Comparison of ENCODE assay signal across 14 cellular contexts in genomic region chr6:158780963-158781691, GRCh38. TPM values are rescaled to one million over a fixed set of nuclear protein-coding genes. Genes with fewer than 3 reads are reported as not detected.
DNase-seq lines count a peak whose midpoint lies in the region; ATAC-seq, FAIRE-seq and TF ChIP-seq lines count a peak whose summit lies in the region.
"Had no signal": no experiment of that assay in that cellular context is flagged by ENCODE, and none has a peak within 500 bp of the region (broad histone marks: within the 10 kb centered on the region; RNA-seq: fewer than 3 reads in every experiment).

No MANE protein-coding gene starts in this region.

- H3K27me3 ChIP-seq in keratinocyte (ENCODE audit: control insufficient read depth, extremely low read depth, insufficient read depth, low read length) (no peaks in the 10 kb centered on the region), smooth muscle cell (ENCODE audit: low read depth) (no peaks in the 10 kb centered on the region)
- H3K27me3 ChIP-seq: testis had no signal

- peaks cover 45% of the 10 kb centered on the region for H3K4me1 Mint-ChIP-seq in T-helper 17 cell

- H3F3A ChIP-seq in smooth muscle cell (ENCODE audit: low read depth) = no peaks in the 10 kb centered on the region

- H3K9me3 ChIP-seq in T-helper 17 cell (ENCODE audit: control insufficient read depth, low read length, poor library complexity, severe bottlenecking) (no peaks in the 10 kb centered on the region), keratinocyte (ENCODE audit: control insufficient read depth, low read depth, low read length) (no peaks in the 10 kb centered on the region), smooth muscle cell (replicated peaks; ENCODE audit: low read depth) (no peaks in the 10 kb centered on the region)
- H3K9me3 ChIP-seq: SK-N-SH, testis had no signal

- no peak for TF ChIP-seq CTCF in keratinocyte (optimal IDR thresholded peaks at IDR 0.05 in 1 of 3, IDR thresholded peaks at IDR 0.05 in 1 of 3, conservative IDR thresholded peaks at IDR 0.05 in 1 of 3; ENCODE audit: extremely low read depth in 1 of 3, insufficient read depth in 2 of 3, low read length in 3 of 3)
- no peak for TF ChIP-seq CTCF in smooth muscle cell (IDR thresholded peaks at IDR 0.05; ENCODE audit: borderline replicate concordance, insufficient read depth, poor library complexity, severe bottlenecking)

- H4K20me1 ChIP-seq in keratinocyte (ENCODE audit: control insufficient read depth, extremely low read depth, insufficient read depth, low read length) (peaks cover 7% of the 10 kb centered on the region), smooth muscle cell (ENCODE audit: low read depth) (peaks cover 7% of the 10 kb centered on the region)

- peak overlapping the region; percentile 72 for H3K4me3 Mint-ChIP-seq in T-helper 17 cell
- H3K4me3 Mint-ChIP-seq: activated CD4-positive, alpha-beta T cell treated with anti-CD3 and anti-CD28 coated beads for 36 hours had no signal

- WGBS in smooth muscle cell (ENCODE audit: low lambda C conversion rate) = 68% methylated on average over 11 of the region's 11 CpGs

- H3K4me3 ChIP-seq in keratinocyte (ENCODE audit: control insufficient read depth in 2 of 3, extremely low read depth in 1 of 3, insufficient read depth in 2 of 3, low read depth in 1 of 3, low read length in 3 of 3) = no peak overlapping the region
- no peak overlapping the region for H3K4me3 ChIP-seq in smooth muscle cell
- H3K4me3 ChIP-seq: testis had no signal

- H3K4me1 ChIP-seq in keratinocyte (ENCODE audit: control insufficient read depth, extremely low read depth, insufficient read depth, low read length) (peaks cover 50% of the 10 kb centered on the region), smooth muscle cell (ENCODE audit: low read depth) (no peaks in the 10 kb centered on the region)
- H3K4me1 ChIP-seq: testis had no signal

- peak overlapping the region; percentile 2 for H3K4me2 ChIP-seq in keratinocyte (ENCODE audit: control insufficient read depth, extremely low read depth, insufficient read depth, low read depth, low read length)
- no peak overlapping the region for H3K4me2 ChIP-seq in smooth muscle cell
- H3K4me2 ChIP-seq: SK-N-SH had no signal

- peak overlapping the region; percentile 21 for H3K27ac ChIP-seq in keratinocyte (ENCODE audit: control insufficient read depth, insufficient read depth, low read length)
- H3K27ac ChIP-seq in smooth muscle cell (ENCODE audit: low read depth) = peak overlapping the region; percentile 17
- H3K27ac ChIP-seq: testis had no signal

- H3K79me2 ChIP-seq in keratinocyte (ENCODE audit: control insufficient read depth, insufficient read depth, low read length) = peaks cover 73% of the 10 kb centered on the region
- H3K79me2 ChIP-seq in smooth muscle cell (ENCODE audit: low read depth) = no peaks in the 10 kb centered on the region

- H3K27me3 Mint-ChIP-seq in T-helper 17 cell = no peaks in the 10 kb centered on the region
- H3K27me3 Mint-ChIP-seq: activated CD4-positive, alpha-beta T cell treated with anti-CD3 and anti-CD28 coated beads for 36 hours had no signal

- DNase-seq in NCI-H2196 (lab: John Stamatoyannopoulos, UW; ENCODE audit: unreplicated experiment) = peak; percentile 12
- DNase-seq in NCI-H2196 treated with DMSO at 0.1 percent for 48 hours (lab: John Stamatoyannopoulos, UW; ENCODE audit: unreplicated experiment) = no peak
- no peak for DNase-seq in T-helper 17 cell
- DNase-seq in keratinocyte (ENCODE audit: low read depth, low spot score) = no peak
- DNase-seq in smooth muscle cell (lab: John Stamatoyannopoulos, UW; ENCODE audit: unreplicated experiment) = no peak
- DNase-seq in T-helper 9 cell = no peak
- DNase-seq: ACHN; activated CD4-positive, alpha-beta T cell treated with anti-CD3 and anti-CD28 coated beads for 36 hours; GDM1; NCI-H82; SK-N-SH; testis had no signal

- ATAC-seq in T-helper 17 cell = no peak
- ATAC-seq in GM19351 (IDR thresholded peaks at IDR 0.05; ENCODE audit: unreplicated experiment) = no peak
- ATAC-seq in GM21390 (IDR thresholded peaks at IDR 0.05; ENCODE audit: unreplicated experiment) = no peak
- ATAC-seq: activated CD4-positive, alpha-beta T cell treated with anti-CD3 and anti-CD28 coated beads for 36 hours had no signal

- H3K36me3 ChIP-seq in keratinocyte (ENCODE audit: control insufficient read depth in 2 of 2, extremely low read depth in 1 of 2, insufficient read depth in 2 of 2, low read length in 2 of 2) (peaks cover 62 to 73% of the 10 kb centered on the region in 2 experiments), smooth muscle cell (ENCODE audit: low read depth) (no peaks in the 10 kb centered on the region)

- FAIRE-seq in keratinocyte (lab: Jason Lieb, UNC) = peak; percentile 81

- H3K36me3 Mint-ChIP-seq in T-helper 17 cell (ENCODE audit: low read depth) = peaks cover 30% of the 10 kb centered on the region

- peak overlapping the region; percentile 10 for H3K9ac ChIP-seq in keratinocyte (ENCODE audit: control insufficient read depth, extremely low read depth, insufficient read depth, low read length)
- H3K9ac ChIP-seq in smooth muscle cell (ENCODE audit: low read depth) = no peak overlapping the region
- H3K9ac ChIP-seq: SK-N-SH had no signal

- peak overlapping the region; percentile 92 for H3K27ac Mint-ChIP-seq in T-helper 17 cell
- H3K27ac Mint-ChIP-seq: activated CD4-positive, alpha-beta T cell treated with anti-CD3 and anti-CD28 coated beads for 36 hours had no signal

- dilution Hi-C loops in keratinocyte (cut with MboI; ENCODE audit: extremely low pct_ligation_motif_present, low sequenced_read_pairs) = no loop called here

- peaks cover 10% of the 10 kb centered on the region for H3K9me1 ChIP-seq in keratinocyte (ENCODE audit: control insufficient read depth, extremely low read depth, insufficient read depth, low read length)

- H2AFZ ChIP-seq in keratinocyte (ENCODE audit: control insufficient read depth, low read length) = no peak overlapping the region
- H2AFZ ChIP-seq in smooth muscle cell (ENCODE audit: low read depth) = no peak overlapping the region

RNA-seq across cellular contexts. Expression of gene EZR, which starts 38.0 kb away (rescaled TPM):
- total RNA-seq in T-helper 17 cell (100 to 1,000 TPM; 341 to 361 TPM), smooth muscle cell (98.4 and 113 TPM in 2 replicates)
- polyA plus RNA-seq in keratinocyte (261 to 315 TPM (median 277 TPM) in 3 replicates), smooth muscle cell (55.0 and 190 TPM in 2 replicates)
- 132 TPM for polyA plus RNA-seq in keratinocyte (2011; ENCODE audit: low read depth)
- 255 and 263 TPM in 2 replicates for polyA plus RNA-seq in keratinocyte (2011; cell fraction: cytosol; rRNA removed)
- polyA plus RNA-seq in keratinocyte (2011; cell fraction: nucleus; rRNA removed) = 396 and 431 TPM in 2 replicates
- 252 and 297 TPM in 2 replicates for polyA plus RNA-seq in keratinocyte (2012; ENCODE audit: low replicate concordance)
- 201 to 226 TPM (median 219 TPM) in 3 replicates for polyA minus RNA-seq in keratinocyte
- 188 TPM for polyA minus RNA-seq in keratinocyte (2011; cell fraction: cytosol; rRNA and poly(A)+ RNA removed)
- polyA minus RNA-seq in keratinocyte (2011; cell fraction: nucleus; rRNA and poly(A)+ RNA removed) = 136 and 235 TPM in 2 replicates
